13 cellular contexts compared by ENCODE assay signal in genomic region chr19:4452230-4452990, GRCh38. TPM values are rescaled to one million over a fixed set of nuclear protein-coding genes. Genes with fewer than 3 reads are reported as not detected.
DNase-seq lines count a peak whose midpoint lies in the region; ATAC-seq and TF ChIP-seq lines count a peak whose summit lies in the region.
"Had no signal": no experiment of that assay in that cellular context is flagged by ENCODE, and none has a peak within 500 bp of the region (broad histone marks: within the 10 kb centered on the region; RNA-seq: fewer than 3 reads in every experiment).

No MANE protein-coding gene starts in this region.

- in situ Hi-C loops in G401 (cut with HindIII; ENCODE audit: low sequenced_read_pairs): no loop called here

- DNase-seq in activated CD8-positive, alpha-beta memory T cell treated with anti-CD3 and anti-CD28 coated beads, Interleukin-2, amount 10 ng/mL, durations not matched to agents 7 days and 5 days: peak; percentile 35
- DNase-seq in activated CD8-positive, alpha-beta memory T cell treated with anti-CD3 and anti-CD28 coated beads, Interleukin-2, amount 50 U/mL, for 48 hours: no peak
- DNase-seq in G401 (ENCODE audit: low spot score) (peak; percentile 45), adrenal gland (no peak), neural crest cell (ENCODE audit: low read depth, low spot score) (no peak), HFFc6 (no peak), activated gamma-delta T cell treated with Interleukin-2 at 50 U/mL for 16 hours (no peak)
- DNase-seq: CD4-positive, alpha-beta memory T cell; NCI-H1048; NCI-H345; SHP77 had no signal

- TF ChIP-seq POLR2A in adrenal gland (IDR thresholded peaks at IDR 0.05): no peak

- peaks cover 55 to 56% of the 10 kb centered on the region in 2 donors for H3K4me1 ChIP-seq in adrenal gland (replicated peaks in 1 of 2)

- ATAC-seq in activated CD8-positive, alpha-beta memory T cell treated with anti-CD3 and anti-CD28 coated beads, Interleukin-2, amount 10 ng/mL, durations not matched to agents 7 days and 5 days: no peak
- ATAC-seq in HG02623 (IDR thresholded peaks at IDR 0.05; ENCODE audit: unreplicated experiment): no peak

- no peak overlapping the region for H3K4me3 Mint-ChIP-seq in activated CD8-positive, alpha-beta memory T cell treated with anti-CD3 and anti-CD28 coated beads, Interleukin-2, amount 10 ng/mL, durations not matched to agents 7 days and 5 days
- H3K4me3 Mint-ChIP-seq in neural crest cell (peak overlapping the region; percentile 76), HFFc6 (no peak overlapping the region)
- H3K4me3 Mint-ChIP-seq: CD4-positive, alpha-beta memory T cell had no signal

- H3K9me3 ChIP-seq in adrenal gland (replicated peaks in 1 of 3): no peaks in the 10 kb centered on the region
- H3K9me3 ChIP-seq: HAP-1 had no signal

- WGBS in adrenal gland, 4 donors: 87 to 91% (median 88%) methylated on average over 19 to 24 of the region's 24 CpGs

- no peak overlapping the region for H3K27ac Mint-ChIP-seq in activated CD8-positive, alpha-beta memory T cell treated with anti-CD3 and anti-CD28 coated beads, Interleukin-2, amount 10 ng/mL, durations not matched to agents 7 days and 5 days
- H3K27ac Mint-ChIP-seq in neural crest cell (ENCODE audit: unreplicated experiment): no peak overlapping the region
- H3K27ac Mint-ChIP-seq in HFFc6: no peak overlapping the region
- H3K27ac Mint-ChIP-seq: CD4-positive, alpha-beta memory T cell had no signal

- peaks cover 15% of the 10 kb centered on the region for H3K36me3 Mint-ChIP-seq in activated CD8-positive, alpha-beta memory T cell treated with anti-CD3 and anti-CD28 coated beads, Interleukin-2, amount 10 ng/mL, durations not matched to agents 7 days and 5 days
- peaks cover 2% of the 10 kb centered on the region for H3K36me3 Mint-ChIP-seq in neural crest cell (ENCODE audit: low read depth)
- H3K36me3 Mint-ChIP-seq in HFFc6 (ENCODE audit: low read depth): peaks cover 12% of the 10 kb centered on the region; the same call in 1 of the 2 replicates

- intact Hi-C loops in adrenal gland (cut with DNase I): loop anchor here in 1 of 2 donors (10.0 kb wide), 1 partner anchor 48 kb away; the partner anchor contains the start of genes CHAF1A and SH3GL1

- CTCF ChIA-PET in activated CD8-positive, alpha-beta memory T cell treated with anti-CD3 and anti-CD28 coated beads, Interleukin-2, amount 10 ng/mL, durations not matched to agents 7 days and 5 days (lab: Charles Lee): interaction anchor here (0.7 to 1.4 kb wide), 2 partner anchors 18 to 60 kb away, joined by 3 to 4 read pairs; no protein-coding TSS in a partner anchor

- no peak overlapping the region for H3K4me3 ChIP-seq in adrenal gland
- H3K4me3 ChIP-seq: HAP-1 had no signal

- peak overlapping the region in 3 of 5 donors; percentile 88 to 95 (median 93) for H3K27ac ChIP-seq in adrenal gland

- peaks cover 0 to 62% of the 10 kb centered on the region in 2 donors for H3K36me3 ChIP-seq in adrenal gland (replicated peaks in 1 of 2)

- TF ChIP-seq CTCF in adrenal gland (IDR thresholded peaks at IDR 0.05) (no peak), neural crest cell (conservative IDR thresholded peaks at IDR 0.05) (no peak), HFFc6 (IDR thresholded peaks at IDR 0.05) (no peak)

- H3K9me3 Mint-ChIP-seq in activated CD8-positive, alpha-beta memory T cell treated with anti-CD3 and anti-CD28 coated beads, Interleukin-2, amount 10 ng/mL, durations not matched to agents 7 days and 5 days (ENCODE audit: low read depth): no peaks in the 10 kb centered on the region
- H3K9me3 Mint-ChIP-seq in neural crest cell (no peaks in the 10 kb centered on the region), HFFc6 (no peaks in the 10 kb centered on the region)
- H3K9me3 Mint-ChIP-seq: CD4-positive, alpha-beta memory T cell had no signal

- peaks cover 10% of the 10 kb centered on the region for H3K4me1 Mint-ChIP-seq in activated CD8-positive, alpha-beta memory T cell treated with anti-CD3 and anti-CD28 coated beads, Interleukin-2, amount 10 ng/mL, durations not matched to agents 7 days and 5 days
- H3K4me1 Mint-ChIP-seq in neural crest cell (peaks cover 12% of the 10 kb centered on the region), HFFc6 (ENCODE audit: low read depth) (peaks cover 24% of the 10 kb centered on the region)

- H3K27me3 ChIP-seq in adrenal gland: no peaks in the 10 kb centered on the region

- no peaks in the 10 kb centered on the region for H3K27me3 Mint-ChIP-seq in activated CD8-positive, alpha-beta memory T cell treated with anti-CD3 and anti-CD28 coated beads, Interleukin-2, amount 10 ng/mL, durations not matched to agents 7 days and 5 days
- H3K27me3 Mint-ChIP-seq in neural crest cell (ENCODE audit: low read depth) (peaks cover 10% of the 10 kb centered on the region), HFFc6 (ENCODE audit: insufficient read depth) (peaks cover 6% of the 10 kb centered on the region)
- H3K27me3 Mint-ChIP-seq: CD4-positive, alpha-beta memory T cell had no signal

RNA-seq across cellular contexts. Expression of gene UBXN6, which starts 5.2 kb away (rescaled TPM):
- total RNA-seq in activated CD8-positive, alpha-beta memory T cell treated with anti-CD3 and anti-CD28 coated beads, Interleukin-2, amount 10 ng/mL, durations not matched to agents 7 days and 5 days: 10 to 100 TPM; 41.0 to 45.8 TPM
- total RNA-seq in G401 (2014; rRNA removed; shearing (Covaris generic)): 59.6 and 72.8 TPM in 2 replicates
- total RNA-seq in adrenal gland (100 to 1,000 TPM; 165 to 317 (median 268) TPM), neural crest cell (39.5 and 40.9 TPM in 2 replicates)
- polyA plus RNA-seq in adrenal gland: 100 to 1,000 TPM in 2 of 3 donors, 10 to 100 TPM in 1; 53.9 to 257 (median 250) TPM
- 100 to 1,000 TPM; 124 to 142 (median 131) TPM for total RNA-seq in HFFc6 (2021; fragmentation: NEBNext Ultra II Directional; extraction: Animal tissue kit (Norgen Biotek cat#: 25700))

RNA-seq across cellular contexts. Expression of gene HDGFL2, which starts 19.7 kb away (rescaled TPM):
- 10 to 100 TPM; 57.8 to 60.2 TPM for total RNA-seq in activated CD8-positive, alpha-beta memory T cell treated with anti-CD3 and anti-CD28 coated beads, Interleukin-2, amount 10 ng/mL, durations not matched to agents 7 days and 5 days
- 86.6 and 106 TPM in 2 replicates for total RNA-seq in G401 (2014; rRNA removed; shearing (Covaris generic))
- 10 to 100 TPM; 29.9 to 54.6 (median 34.9) TPM for total RNA-seq in adrenal gland
- polyA plus RNA-seq in adrenal gland: 10 to 100 TPM; 22.0 to 74.7 (median 55.8) TPM
- total RNA-seq in neural crest cell: 103 and 110 TPM in 2 replicates
- total RNA-seq in HFFc6 (2021; fragmentation: NEBNext Ultra II Directional; extraction: Animal tissue kit (Norgen Biotek cat#: 25700)): 10 to 100 TPM; 68.0 to 79.6 (median 74.2) TPM

RNA-seq across cellular contexts. Expression of gene CHAF1A, which starts 50.0 kb away (rescaled TPM):
- total RNA-seq in activated CD8-positive, alpha-beta memory T cell treated with anti-CD3 and anti-CD28 coated beads, Interleukin-2, amount 10 ng/mL, durations not matched to agents 7 days and 5 days: 100 to 1,000 TPM; 118 to 126 TPM
- total RNA-seq in G401 (2014; rRNA removed; shearing (Covaris generic)): 39.4 and 46.0 TPM in 2 replicates
- total RNA-seq in adrenal gland (10 to 100 TPM in 2 of 8 donors, 1 to 10 TPM in 6; 3.4 to 14.6 (median 8.7) TPM), neural crest cell (117 and 120 TPM in 2 replicates)
- polyA plus RNA-seq in adrenal gland: 1 to 10 TPM; 4.0 to 8.2 (median 7.3) TPM
- 10 to 100 TPM; 18.3 to 26.3 (median 24.4) TPM for total RNA-seq in HFFc6 (2021; fragmentation: NEBNext Ultra II Directional; extraction: Animal tissue kit (Norgen Biotek cat#: 25700))

RNA-seq across cellular contexts. Expression of gene SH3GL1, which starts 52.1 kb away (rescaled TPM):
- 10 to 100 TPM; 43.3 to 57.7 TPM for total RNA-seq in activated CD8-positive, alpha-beta memory T cell treated with anti-CD3 and anti-CD28 coated beads, Interleukin-2, amount 10 ng/mL, durations not matched to agents 7 days and 5 days
- total RNA-seq in G401 (2014; rRNA removed; shearing (Covaris generic)): 95.8 and 109 TPM in 2 replicates
- 100 to 1,000 TPM in 1 of 8 donors, 10 to 100 TPM in 7; 69.9 to 112 (median 87.4) TPM for total RNA-seq in adrenal gland
- 100 to 1,000 TPM in 1 of 3 donors, 10 to 100 TPM in 2; 20.9 to 104 (median 96.4) TPM for polyA plus RNA-seq in adrenal gland
- total RNA-seq in neural crest cell: 85.9 and 95.3 TPM in 2 replicates
- total RNA-seq in HFFc6 (2021; fragmentation: NEBNext Ultra II Directional; extraction: Animal tissue kit (Norgen Biotek cat#: 25700)): 100 to 1,000 TPM; 102 to 126 (median 110) TPM

Comparison
In these comparisons a context has a peak if more than half of its experiments do, and no peak if none do; other contexts are left out.
1. DNase-seq: peak in activated CD8-positive, alpha-beta memory T cell treated with anti-CD3 and anti-CD28 coated beads, Interleukin-2, amount 10 ng/mL, durations not matched to agents 7 days and 5 days (single experiment) and G401 (single experiment); none in activated CD8-positive, alpha-beta memory T cell treated with anti-CD3 and anti-CD28 coated beads, Interleukin-2, amount 50 U/mL, for 48 hours (single experiment), adrenal gland (0 of 7), neural crest cell (single experiment), HFFc6 (single experiment) and activated gamma-delta T cell treated with Interleukin-2 at 50 U/mL for 16 hours (single experiment).